1 cellular context compared by ENCODE assay signal in genomic region chr1:31707711-31708110, GRCh38.
TF ChIP-seq lines count a peak whose summit lies in the region.

No MANE protein-coding gene starts in this region.

TF ChIP-seq in HCT116, 20 proteins besides CTCF, POLR2A, EP300 and RAD21 (continued from another document):
- no peak for TF ChIP-seq REST (IDR thresholded peaks at IDR 0.05; ENCODE audit: low read depth)
- TF ChIP-seq CBX3 (IDR thresholded peaks at IDR 0.05; ENCODE audit: low read depth) = no peak
